In the genomic region with DNA sequence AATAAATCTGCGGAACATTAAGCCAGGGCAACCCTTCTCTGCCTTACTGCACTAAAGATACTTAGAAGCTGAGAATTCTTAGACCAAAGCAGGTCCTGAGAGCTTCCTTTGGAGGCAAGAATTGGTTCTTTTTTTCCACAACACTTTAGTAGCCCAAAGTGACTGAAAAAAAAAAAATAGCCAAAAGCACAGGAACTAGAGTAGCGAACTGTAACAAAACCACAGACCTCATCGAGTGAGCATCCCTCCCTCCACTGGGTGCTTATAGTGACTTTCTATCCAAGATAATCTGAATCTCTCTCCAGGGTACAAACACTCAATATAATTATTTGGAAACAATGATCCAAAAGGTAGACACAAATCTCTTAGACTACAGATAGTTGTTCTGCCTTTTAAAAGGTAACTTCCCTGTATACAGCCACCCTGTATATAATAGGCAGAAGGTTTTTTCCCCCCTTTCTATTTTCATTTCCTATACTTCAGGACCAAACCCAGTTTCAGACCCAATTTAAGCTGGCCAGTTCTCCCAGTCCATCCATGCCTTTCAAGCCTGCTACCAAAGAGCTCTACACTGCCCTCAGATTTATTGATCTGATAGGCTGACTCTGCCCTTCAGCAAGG, we compare ENCODE assay signal across 20 cellular contexts. TPM values are rescaled to one million over a fixed set of nuclear protein-coding genes. Genes with fewer than 3 reads are reported as not detected.
DNase-seq lines count a peak whose midpoint lies in the region; ATAC-seq, FAIRE-seq and TF ChIP-seq lines count a peak whose summit lies in the region.
"Had no signal": no experiment of that assay in that cellular context is flagged by ENCODE, and none has a peak within 500 bp of the region (broad histone marks: within the 10 kb centered on the region; RNA-seq: fewer than 3 reads in every experiment).

No MANE protein-coding gene starts in this region.

- CTCF ChIA-PET in GM12878 (lab: Yijun Ruan, JAX) = interaction anchor here (1.5 to 17.9 kb wide), 4 partner anchors 14 to 198 kb away, joined by 4 to 398 read pairs (median 40); partner anchors contain the start of gene KCNIP2

- no peak overlapping the region for H2AFZ ChIP-seq in GM12878 (ENCODE audit: control insufficient read depth, low read depth, low read length)
- H2AFZ ChIP-seq in osteoblast (ENCODE audit: low read length) = no peak overlapping the region

- H3K36me3 ChIP-seq in GM12878 (ENCODE audit: control insufficient read depth in 2 of 2, insufficient read depth in 2 of 2, low read length in 1 of 2) = peaks cover 0 to 6% of the 10 kb centered on the region in 2 experiments; a peak in 3 of 4 replicates
- H3K36me3 ChIP-seq in osteoblast (ENCODE audit: insufficient read depth, low read length) = no peaks in the 10 kb centered on the region

- no peak overlapping the region for H3K4me3 Mint-ChIP-seq in stimulated activated effector memory CD8-positive, alpha-beta T cell treated with anti-CD3 and anti-CD28 coated beads, Interleukin-12 subunit alpha, Interleukin-12 subunit beta, amount 100 ng/mL, for 72 hours
- H3K4me3 Mint-ChIP-seq: CD8-positive, alpha-beta T cell had no signal

- H3K9me3 Mint-ChIP-seq in stimulated activated effector memory CD8-positive, alpha-beta T cell treated with anti-CD3 and anti-CD28 coated beads, Interleukin-12 subunit alpha, Interleukin-12 subunit beta, amount 100 ng/mL, for 72 hours = no peaks in the 10 kb centered on the region
- H3K9me3 Mint-ChIP-seq: CD8-positive, alpha-beta T cell; IgD-negative memory B cell had no signal

- TF ChIP-seq CTCF in GM12878 (IDR thresholded peaks at IDR 0.05 in 2 of 3, conservative IDR thresholded peaks at IDR 0.05 in 1 of 3; ENCODE audit: control insufficient read depth in 2 of 3, extremely low read depth in 1 of 3, insufficient read depth in 1 of 3, low read depth in 3 of 3, low read length in 3 of 3) (no peak), osteoblast (IDR thresholded peaks at IDR 0.05; ENCODE audit: extremely low read depth, low read depth, low read length) (no peak)

- H3K27me3 ChIP-seq in GM12878 (replicated peaks in 1 of 2; ENCODE audit: control insufficient read depth in 2 of 2, insufficient read depth in 2 of 2, low read length in 1 of 2) = no peaks in the 10 kb centered on the region
- no peaks in the 10 kb centered on the region for H3K27me3 ChIP-seq in osteoblast (ENCODE audit: insufficient read depth, low read length)

- no peak overlapping the region for H3K9ac ChIP-seq in GM12878 (ENCODE audit: control insufficient read depth, insufficient read depth, low read length)

- WGBS in GM12878 (ENCODE audit: insufficient coverage, insufficient replicate concordance, low lambda C conversion rate, missing lambda C conversion rate) = 33% methylated on average over 3 of the region's 3 CpGs

- RAD21 ChIA-PET in GM12878 (lab: Charles Lee; ENCODE audit: unreplicated experiment) = interaction anchor here (0.7 to 1.6 kb wide), 7 partner anchors 17 to 135 kb away, joined by 3 to 7 read pairs (median 4); partner anchors contain the start of gene KCNIP2

- peaks cover 13% of the 10 kb centered on the region for H3K4me1 Mint-ChIP-seq in stimulated activated effector memory CD8-positive, alpha-beta T cell treated with anti-CD3 and anti-CD28 coated beads, Interleukin-12 subunit alpha, Interleukin-12 subunit beta, amount 100 ng/mL, for 72 hours

- POLR2A ChIA-PET in GM12878 (lab: Charles Lee) = interaction anchor here (0.6 to 1.2 kb wide), 3 partner anchors 9 to 23 kb away, joined by 3 to 7 read pairs (median 5); no protein-coding TSS in a partner anchor

- H3K4me3 ChIP-seq in GM12878 = no peak overlapping the region
- no peak overlapping the region for H3K4me3 ChIP-seq in osteoblast (ENCODE audit: insufficient read depth, low read length)

- H3K36me3 Mint-ChIP-seq in stimulated activated effector memory CD8-positive, alpha-beta T cell treated with anti-CD3 and anti-CD28 coated beads, Interleukin-12 subunit alpha, Interleukin-12 subunit beta, amount 100 ng/mL, for 72 hours = peaks cover 20% of the 10 kb centered on the region

- DNase-seq in GF-D8 (lab: John Stamatoyannopoulos, UW) (peak; percentile 23), Kasumi-1 (lab: John Stamatoyannopoulos, UW) (peak; percentile 25 to 39), GM12878 (ENCODE audit: low read depth, low spot score) (no peak), osteoblast (ENCODE audit: insufficient read length, low spot score, missing footprints) (no peak), Right ventricle myocardium inferior (ENCODE audit: missing footprints) (no peak)
- DNase-seq in stimulated activated effector memory CD8-positive, alpha-beta T cell treated with anti-CD3 and anti-CD28 coated beads, Interleukin-12 subunit alpha, Interleukin-12 subunit beta, amount 100 ng/mL, for 72 hours (ENCODE audit: low spot score in 2 of 2) = no peak
- DNase-seq: ACHN; AML-193; CD8-positive, alpha-beta T cell; NCI-H1436; NCI-H2029; NCI-H2171 treated with DMSO at 0.1 percent for 48 hours; NCI-H748 treated with DMSO at 0.1 percent for 48 hours; OCI-M1; RPMI8226 had no signal

- FAIRE-seq in GM12878 (lab: Jason Lieb, UNC) = peak; percentile 59
- FAIRE-seq: H54, HTR-8/SVneo had no signal

- H3K79me2 ChIP-seq in GM12878 (ENCODE audit: control insufficient read depth, insufficient read depth, low read length) = no peaks in the 10 kb centered on the region
- no peaks in the 10 kb centered on the region for H3K79me2 ChIP-seq in osteoblast (ENCODE audit: insufficient read depth, low read length)

- no peaks in the 10 kb centered on the region for H4K20me1 ChIP-seq in GM12878 (ENCODE audit: control insufficient read depth, insufficient read depth)
- H4K20me1 ChIP-seq in osteoblast (ENCODE audit: insufficient read depth, low read length) = no peaks in the 10 kb centered on the region

- H3K27ac ChIP-seq in GM12878 (ENCODE audit: control insufficient read depth, insufficient read depth) (peak overlapping the region; percentile 28; the same call in 1 of the 2 replicates), osteoblast (ENCODE audit: low read depth, low read length) (no peak overlapping the region)
- H3K27ac ChIP-seq: HL-60 had no signal

- H3K27ac Mint-ChIP-seq in stimulated activated effector memory CD8-positive, alpha-beta T cell treated with anti-CD3 and anti-CD28 coated beads, Interleukin-12 subunit alpha, Interleukin-12 subunit beta, amount 100 ng/mL, for 72 hours = peak overlapping the region; percentile 65
- H3K27ac Mint-ChIP-seq: CD8-positive, alpha-beta T cell had no signal

- no peak for TF ChIP-seq RAD21 in GM12878 (IDR thresholded peaks at IDR 0.05; ENCODE audit: insufficient read depth, low read depth, low read length)

- H3K4me1 ChIP-seq in GM12878 (ENCODE audit: control insufficient read depth, insufficient read depth, low read length) (peaks cover 9% of the 10 kb centered on the region), osteoblast (ENCODE audit: insufficient read depth, low read length) (peaks cover 14% of the 10 kb centered on the region)

- H3K9me3 ChIP-seq in GM12878 (replicated peaks; ENCODE audit: control insufficient read depth, insufficient read depth, low read length) = no peaks in the 10 kb centered on the region
- no peaks in the 10 kb centered on the region for H3K9me3 ChIP-seq in osteoblast (ENCODE audit: low read depth, low read length)

- TF ChIP-seq POLR2A in GM12878 (IDR thresholded peaks at IDR 0.05; ENCODE audit: low read depth, low read length) = no peak

- no peak for TF ChIP-seq EP300 in GM12878 (IDR thresholded peaks at IDR 0.05; ENCODE audit: borderline replicate concordance in 1 of 2, control insufficient read depth in 1 of 2, low read depth in 2 of 2, low read length in 2 of 2)

- intact Hi-C loops in GM12878 (cut with micrococcal nuclease; ENCODE audit: unreplicated experiment) (no loop called here), Right ventricle myocardium inferior (cut with DNase I) (no loop called here)

- in situ Hi-C loops in GM12878 (cut with MboI) = no loop called here

- ATAC-seq in GM12878 (peak; percentile 60), HG02884 (IDR thresholded peaks at IDR 0.05; ENCODE audit: unreplicated experiment) (no peak), Right ventricle myocardium inferior (no peak)
- no peak for ATAC-seq in stimulated activated effector memory CD8-positive, alpha-beta T cell treated with anti-CD3 and anti-CD28 coated beads, Interleukin-12 subunit alpha, Interleukin-12 subunit beta, amount 100 ng/mL, for 72 hours
- ATAC-seq: CD8-positive, alpha-beta T cell had no signal

- BruUV-seq in GM12878 (replicated peaks; lab: Mats Ljungman, UMichigan) = no TSS peak

- SMC1A ChIA-PET in GM12878 (lab: Charles Lee; ENCODE audit: uncharacterized antibody, unreplicated experiment) = interaction anchor here (0.8 to 3.1 kb wide), 8 partner anchors 9 to 135 kb away, joined by 3 to 14 read pairs (median 7); no protein-coding TSS in a partner anchor

- H3K4me2 ChIP-seq in GM12878 (ENCODE audit: control insufficient read depth, insufficient read depth) (peak overlapping the region; percentile 44), osteoblast (ENCODE audit: insufficient read depth, low read length) (no peak overlapping the region)

RNA-seq across cellular contexts. Expression of gene KCNIP2, which starts 31.6 kb away (rescaled TPM):
- 32.3 and 34.5 TPM in 2 replicates for total RNA-seq in GM12878 (2013; cell fraction: nucleolus; rRNA removed)
- total RNA-seq in GM12878 (2014; rRNA removed) = 1.0 and 1.5 TPM in 2 replicates
- total RNA-seq in GM12878 (2014; rRNA removed; fragmentation: Illumina TruSeq; extraction: Trizol) = 1.3 and 1.4 TPM in 2 replicates
- total RNA-seq in GM12878 (2021) = 1.8 and 3.6 TPM in 2 replicates
- polyA plus RNA-seq in GM12878 (2011; ENCODE audit: low read depth) = 3.4 TPM
- 3.4 and 4.3 TPM in 2 replicates for polyA plus RNA-seq in GM12878 (2011; rRNA removed)
- 2.8 and 3.5 TPM in 2 replicates for polyA plus RNA-seq in GM12878 (2011; cell fraction: cytosol; rRNA removed)
- polyA plus RNA-seq in GM12878 (2011; cell fraction: nucleus; rRNA removed) = 19.1 and 26.5 TPM in 2 replicates
- polyA plus RNA-seq in GM12878 (2012) = 4.7 and 5.4 TPM in 2 replicates
- 2.6 and 2.7 TPM in 2 replicates for polyA plus RNA-seq in GM12878 (2014; fragmentation: Illumina TruSeq; extraction: Trizol)
- 1 to 10 TPM in 1 of 2 experiments, under 1 TPM in 1; 0.46 to 1.3 TPM for polyA plus RNA-seq in GM12878 (2014; fragmentation: Nextera tagmentation; extraction: Ambion mirVana)
- polyA plus RNA-seq in GM12878 (2014; rRNA removed) = 2.1 and 2.3 TPM in 2 replicates
- 1 to 10 TPM; 1.3 to 1.8 TPM for polyA plus RNA-seq in GM12878 (2016; fragmentation: Nextera tagmentation; extraction: Ambion mirVana)
- 3.3 and 3.5 TPM in 2 replicates for polyA minus RNA-seq in GM12878 (2011; rRNA and poly(A)+ RNA removed)
- polyA minus RNA-seq in GM12878 (2011; cell fraction: cytosol; rRNA and poly(A)+ RNA removed) = 1.2 TPM in 1 of 2 replicates, not detected in the other
- 2.7 and 3.9 TPM in 2 replicates for polyA minus RNA-seq in GM12878 (2011; cell fraction: nucleus; rRNA and poly(A)+ RNA removed)
- total RNA-seq in osteoblast = 0.88 and 1.4 TPM in 2 replicates
- 409 TPM for total RNA-seq in Right ventricle myocardium inferior

RNA-seq across cellular contexts. Expression of gene OGA, which starts 56.9 kb away (rescaled TPM):
- total RNA-seq in GM12878 (2013; cell fraction: nucleolus; rRNA removed) = 764 and 795 TPM in 2 replicates
- total RNA-seq in GM12878 (2014; rRNA removed) (82.5 and 101 TPM in 2 replicates), GM12878 (2014; rRNA removed; fragmentation: Illumina TruSeq; extraction: Trizol) (107 and 115 TPM in 2 replicates), GM12878 (2021) (75.1 and 87.8 TPM in 2 replicates), osteoblast (115 and 121 TPM in 2 replicates), Right ventricle myocardium inferior (79.2 TPM)
- polyA plus RNA-seq in GM12878 (2011; ENCODE audit: low read depth) = 114 TPM
- polyA plus RNA-seq in GM12878 (2011; rRNA removed) (145 and 214 TPM in 2 replicates), GM12878 (2014; fragmentation: Illumina TruSeq; extraction: Trizol) (111 and 154 TPM in 2 replicates), GM12878 (2014; fragmentation: Nextera tagmentation; extraction: Ambion mirVana) (10 to 100 TPM; 23.0 to 28.3 TPM), GM12878 (2014; rRNA removed) (81.0 and 90.3 TPM in 2 replicates), GM12878 (2016; fragmentation: Nextera tagmentation; extraction: Ambion mirVana) (10 to 100 TPM; 54.3 to 57.9 TPM)
- polyA plus RNA-seq in GM12878 (2011; cell fraction: cytosol; rRNA removed) = 40.0 and 48.8 TPM in 2 replicates
- 145 and 164 TPM in 2 replicates for polyA plus RNA-seq in GM12878 (2011; cell fraction: nucleus; rRNA removed)
- polyA plus RNA-seq in GM12878 (2012) = 134 and 139 TPM in 2 replicates
- 82.2 and 106 TPM in 2 replicates for polyA minus RNA-seq in GM12878 (2011; rRNA and poly(A)+ RNA removed)
- 43.4 and 46.9 TPM in 2 replicates for polyA minus RNA-seq in GM12878 (2011; cell fraction: cytosol; rRNA and poly(A)+ RNA removed)
- 57.9 and 58.9 TPM in 2 replicates for polyA minus RNA-seq in GM12878 (2011; cell fraction: nucleus; rRNA and poly(A)+ RNA removed)

Comparison
In these comparisons a context has a peak if more than half of its experiments do, and no peak if none do; other contexts are left out.
1. DNase-seq: peak in GF-D8 (single experiment) and Kasumi-1 (2 of 2); none in GM12878 (single experiment), stimulated activated effector memory CD8-positive, alpha-beta T cell treated with anti-CD3 and anti-CD28 coated beads, Interleukin-12 subunit alpha, Interleukin-12 subunit beta, amount 100 ng/mL, for 72 hours (0 of 2), osteoblast (single experiment) and Right ventricle myocardium inferior (single experiment).
2. RNA of gene KCNIP2, which starts 31.6 kb away (total RNA-seq): 409 TPM in Right ventricle myocardium inferior (single experiment); 1.0 to 34.5 TPM in GM12878 and 0.88 to 1.4 TPM in osteoblast; every median in the first group is over 10 times any median in the second.